In the genomic region with DNA sequence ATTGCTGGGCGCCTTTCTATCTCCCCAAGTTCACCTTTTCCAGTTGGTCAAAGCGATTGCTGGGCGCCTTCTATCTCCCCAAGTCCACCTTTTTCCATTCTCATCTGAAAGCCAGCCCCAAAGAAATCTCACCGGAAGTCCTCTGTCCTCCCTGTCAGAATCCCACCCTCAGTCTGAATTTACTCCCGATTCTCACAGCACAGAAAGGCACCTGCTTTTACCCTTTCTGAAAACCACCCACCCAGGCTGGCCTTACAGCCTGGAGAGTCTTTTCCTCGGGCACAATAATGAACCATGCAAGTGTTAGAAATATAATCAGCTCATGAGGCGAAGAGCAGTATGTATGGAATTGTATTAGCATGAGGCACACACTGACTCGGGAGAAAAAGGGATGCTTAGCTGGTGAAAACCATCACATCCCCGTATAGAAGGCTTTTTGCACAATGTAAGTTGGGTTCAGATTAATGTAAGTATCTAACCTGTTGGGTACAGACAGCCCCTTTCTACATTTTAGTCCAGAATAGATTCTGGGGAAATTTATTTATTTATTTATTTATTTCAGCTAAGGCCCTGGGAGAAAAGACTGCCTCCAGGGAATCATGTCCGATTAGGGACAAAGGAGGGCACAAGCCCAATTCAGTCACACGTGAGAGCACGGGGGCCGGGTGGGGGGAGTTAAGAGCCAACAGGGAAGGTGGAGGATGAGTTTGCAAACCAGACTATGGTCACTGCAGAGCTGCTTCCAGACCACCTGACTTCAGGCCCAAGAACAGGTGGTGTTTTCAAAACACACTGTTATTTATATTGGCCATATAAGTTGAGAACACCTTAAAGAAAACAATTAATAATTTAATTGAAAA, we compare ENCODE assay signal across 9 cellular contexts. TPM values are rescaled to one million over a fixed set of nuclear protein-coding genes. Genes with fewer than 3 reads are reported as not detected.
DNase-seq lines count a peak whose midpoint lies in the region; ATAC-seq and TF ChIP-seq lines count a peak whose summit lies in the region.
"Had no signal": no experiment of that assay in that cellular context is flagged by ENCODE, and none has a peak within 500 bp of the region (broad histone marks: within the 10 kb centered on the region; RNA-seq: fewer than 3 reads in every experiment).

No MANE protein-coding gene starts in this region.

- H3K36me3 Mint-ChIP-seq in effector memory CD8-positive, alpha-beta T cell (ENCODE audit: insufficient read depth) = no peaks in the 10 kb centered on the region

- H3K27me3 ChIP-seq in BLaER1 (peaks cover 93% of the 10 kb centered on the region), PC-3 (ENCODE audit: low read length) (no peaks in the 10 kb centered on the region), esophagus squamous epithelium (no peaks in the 10 kb centered on the region), osteoblast (ENCODE audit: insufficient read depth, low read length) (no peaks in the 10 kb centered on the region)

- CTCF ChIA-PET in PC-3 (lab: Charles Lee) = no interaction called here

- H3K36me3 ChIP-seq in BLaER1 = no peaks in the 10 kb centered on the region
- H3K36me3 ChIP-seq in PC-3 (ENCODE audit: low read depth, low read length) = no peaks in the 10 kb centered on the region
- H3K36me3 ChIP-seq in esophagus squamous epithelium = no peaks in the 10 kb centered on the region
- H3K36me3 ChIP-seq in osteoblast (ENCODE audit: insufficient read depth, low read length) = no peaks in the 10 kb centered on the region

- TF ChIP-seq CTCF in PC-3 (conservative IDR thresholded peaks at IDR 0.05; ENCODE audit: low read depth, low read length) (no peak), esophagus squamous epithelium (IDR thresholded peaks at IDR 0.05) (no peak), osteoblast (IDR thresholded peaks at IDR 0.05; ENCODE audit: extremely low read depth, low read depth, low read length) (no peak)

- H3K27ac ChIP-seq in BLaER1 = no peak overlapping the region
- peak overlapping the region; percentile 95 for H3K27ac ChIP-seq in PC-3 (ENCODE audit: low read length)
- peak overlapping the region; percentile 77 to 96 (median 92) for H3K27ac ChIP-seq in esophagus squamous epithelium
- H3K27ac ChIP-seq in osteoblast (ENCODE audit: low read depth, low read length) = peak overlapping the region; percentile 82

- BruUV-seq in PC-3 (replicated peaks; lab: Mats Ljungman, UMichigan) = TSS peak; percentile 84

- ATAC-seq in PC-3 = no peak
- ATAC-seq in effector memory CD8-positive, alpha-beta T cell (replicated peaks) = no peak
- ATAC-seq in HG03439 (IDR thresholded peaks at IDR 0.05; ENCODE audit: unreplicated experiment) = no peak

- DNase-seq in PC-3 = no peak
- DNase-seq in esophagus squamous epithelium (lab: John Stamatoyannopoulos, UW) = no peak
- no peak for DNase-seq in osteoblast (ENCODE audit: insufficient read length, low spot score, missing footprints)
- DNase-seq in NCI-H1048 (lab: John Stamatoyannopoulos, UW) = no peak
- DNase-seq in effector memory CD8-positive, alpha-beta T cell = no peak
- no peak for DNase-seq in SIG-M5 treated with dmso at 0.1 percent for 504 hours (lab: John Stamatoyannopoulos, UW; ENCODE audit: unreplicated experiment)
- DNase-seq: stimulated activated naive CD4-positive, alpha-beta T cell had no signal

- H3K4me2 ChIP-seq in BLaER1 (peak overlapping the region; percentile 96; the same call in 1 of the 2 replicates), PC-3 (ENCODE audit: low read length) (peak overlapping the region; percentile 84), osteoblast (ENCODE audit: insufficient read depth, low read length) (peak overlapping the region; percentile 93)

- H3K4me3 ChIP-seq in BLaER1 (no peak overlapping the region), PC-3 (ENCODE audit: low read length) (peak overlapping the region; percentile 88), esophagus squamous epithelium (peak overlapping the region in 2 of 4 donors; percentile 79 to 91), osteoblast (ENCODE audit: insufficient read depth, low read length) (peak overlapping the region; percentile 87)

- 75 to 84% methylated on average over 13 of the region's 13 CpGs for WGBS in esophagus squamous epithelium, 2 donors

- H3K79me2 ChIP-seq in PC-3 (ENCODE audit: low read length) = peaks cover 95% of the 10 kb centered on the region
- peaks cover 92% of the 10 kb centered on the region for H3K79me2 ChIP-seq in osteoblast (ENCODE audit: insufficient read depth, low read length)

- no peaks in the 10 kb centered on the region for H3K9me3 Mint-ChIP-seq in effector memory CD8-positive, alpha-beta T cell

- H3K9ac ChIP-seq in BLaER1 (no peak overlapping the region), PC-3 (ENCODE audit: low read length) (peak overlapping the region; percentile 93)

- H3F3A ChIP-seq in PC-3 (ENCODE audit: low read length, unreplicated experiment) = peaks cover 4% of the 10 kb centered on the region

- no peak for TF ChIP-seq POLR2A in esophagus squamous epithelium (IDR thresholded peaks at IDR 0.05)

- no peaks in the 10 kb centered on the region for H3K9me3 ChIP-seq in BLaER1
- H3K9me3 ChIP-seq in PC-3 (ENCODE audit: low read length) = no peaks in the 10 kb centered on the region
- no peaks in the 10 kb centered on the region for H3K9me3 ChIP-seq in esophagus squamous epithelium
- H3K9me3 ChIP-seq in osteoblast (ENCODE audit: low read depth, low read length) = no peaks in the 10 kb centered on the region

- intact Hi-C loops in PC-3 (cut with micrococcal nuclease) (loop anchor here (2.0 to 5.0 kb wide), 5 partner anchors 122 to 547 kb away; no protein-coding TSS in a partner anchor), esophagus squamous epithelium (cut with DNase I) (loop anchor here (10.0 kb wide), 1 partner anchor 214 kb away; no protein-coding TSS in a partner anchor)

- no peaks in the 10 kb centered on the region for H3K4me1 Mint-ChIP-seq in effector memory CD8-positive, alpha-beta T cell (ENCODE audit: low read depth in 2 of 2)

- H3K27ac Mint-ChIP-seq in effector memory CD8-positive, alpha-beta T cell = no peak overlapping the region

- H4K20me1 ChIP-seq in BLaER1 (peaks cover 25% of the 10 kb centered on the region), PC-3 (ENCODE audit: low read length) (no peaks in the 10 kb centered on the region), osteoblast (ENCODE audit: insufficient read depth, low read length) (no peaks in the 10 kb centered on the region)

- peaks cover 19 to 38% of the 10 kb centered on the region in 2 donors for H3K27me3 Mint-ChIP-seq in effector memory CD8-positive, alpha-beta T cell

- POLR2A ChIA-PET in PC-3 (lab: Charles Lee; ENCODE audit: unreplicated experiment) = interaction anchor here (0.6 kb wide), 1 partner anchor 21 kb away, joined by 8 read pairs; no protein-coding TSS in a partner anchor

- H2AFZ ChIP-seq in PC-3 (ENCODE audit: low read length) (no peak overlapping the region), osteoblast (ENCODE audit: low read length) (no peak overlapping the region)

- no peaks in the 10 kb centered on the region for H3K9me2 ChIP-seq in PC-3 (replicated peaks; ENCODE audit: low read length)

- H3K4me3 Mint-ChIP-seq in effector memory CD8-positive, alpha-beta T cell = no peak overlapping the region

- peaks cover 15% of the 10 kb centered on the region for H3K4me1 ChIP-seq in BLaER1
- H3K4me1 ChIP-seq in PC-3 (ENCODE audit: insufficient read depth, low read length) = peaks cover 80% of the 10 kb centered on the region
- peaks cover 12 to 85% (median 29%) of the 10 kb centered on the region in 3 donors for H3K4me1 ChIP-seq in esophagus squamous epithelium
- H3K4me1 ChIP-seq in osteoblast (ENCODE audit: insufficient read depth, low read length) = peaks cover 80% of the 10 kb centered on the region

RNA-seq across cellular contexts. Expression of a gene that starts 1.4 kb away (rescaled TPM):
- total RNA-seq in PC-3 (2014; rRNA removed) = 3.5 and 4.5 TPM in 2 replicates
- total RNA-seq in esophagus squamous epithelium = 10 to 100 TPM in 1 of 4 donors, 1 to 10 TPM in 3; 3.5 to 12.8 (median 4.5) TPM
- total RNA-seq in osteoblast = 14.1 and 14.5 TPM in 2 replicates
